21 cellular contexts compared by ENCODE assay signal in the genomic region with DNA sequence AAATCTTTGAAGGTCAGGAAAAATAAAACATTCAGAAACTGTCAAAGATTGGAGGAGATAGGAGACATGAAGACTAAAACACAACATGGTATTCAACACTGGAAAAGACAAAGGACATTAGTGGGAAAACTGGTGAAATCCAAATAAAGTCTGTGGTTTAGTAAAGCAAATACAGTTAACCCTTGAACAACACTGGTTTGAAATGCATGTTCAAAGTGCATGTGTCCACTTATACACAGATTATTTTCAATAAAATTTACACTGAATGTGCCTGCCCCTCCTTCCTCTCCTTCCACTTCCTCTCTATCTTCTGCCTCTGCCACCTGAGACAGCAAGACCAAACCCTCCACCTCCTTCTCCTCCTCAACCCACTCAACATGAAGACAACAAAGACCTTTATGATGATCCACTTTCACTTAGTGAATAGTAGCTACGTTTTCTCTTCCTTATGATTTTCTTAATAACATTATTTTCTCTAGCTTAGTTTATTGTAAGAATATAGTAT. TPM values are rescaled to one million over a fixed set of nuclear protein-coding genes. Genes with fewer than 3 reads are reported as not detected.
DNase-seq lines count a peak whose midpoint lies in the region; ATAC-seq, FAIRE-seq and TF ChIP-seq lines count a peak whose summit lies in the region.
"Had no signal": no experiment of that assay in that cellular context is flagged by ENCODE, and none has a peak within 500 bp of the region (broad histone marks: within the 10 kb centered on the region; RNA-seq: fewer than 3 reads in every experiment).

No MANE protein-coding gene starts in this region.

- FAIRE-seq in GM19239 (lab: Jason Lieb, UNC): peak; percentile 40
- FAIRE-seq: GM12892 had no signal

- DNase-seq in activated naive CD8-positive, alpha-beta T cell treated with anti-CD3 and anti-CD28 coated beads, Interleukin-2, amount 50 U/mL, for 24 hours: no peak
- DNase-seq in activated naive CD8-positive, alpha-beta T cell treated with anti-CD3 and anti-CD28 coated beads for 36 hours: no peak
- no peak for DNase-seq in GM19239 (ENCODE audit: insufficient read length, low spot score)
- DNase-seq in NB4 (ENCODE audit: low read depth): peak; percentile 26
- no peak for DNase-seq in memory B cell (ENCODE audit: low spot score in 2 of 2)
- no peak for DNase-seq in kidney tubule cell (ENCODE audit: low spot score)
- no peak for DNase-seq in NAMALWA (ENCODE audit: low spot score)
- DNase-seq: Caco-2, DMS 273 treated with DMSO at 0.1 percent for 48 hours, DMS79 treated with DMSO at 0.1 percent for 48 hours, GOT3, NCI-H1417, NCI-H1694 treated with DMSO at 0.1 percent for 48 hours, NCI-H2081 treated with DMSO at 0.1 percent for 48 hours, NCI-H446, NCI-H526, RPMI8226, SHP77 had no signal

- H3K4me1 Mint-ChIP-seq in activated naive CD8-positive, alpha-beta T cell treated with anti-CD3 and anti-CD28 coated beads, Interleukin-2, amount 50 U/mL, for 24 hours: peaks cover 17% of the 10 kb centered on the region
- peaks cover 43% of the 10 kb centered on the region for H3K4me1 Mint-ChIP-seq in activated naive CD8-positive, alpha-beta T cell treated with anti-CD3 and anti-CD28 coated beads for 36 hours
- H3K4me1 Mint-ChIP-seq in memory B cell: peaks cover 15% of the 10 kb centered on the region

- TF ChIP-seq POLR2A in NB4 (IDR thresholded peaks at IDR 0.05; ENCODE audit: extremely low read depth, insufficient read length): no peak

- no peak for TF ChIP-seq CTCF in NB4 (IDR thresholded peaks at IDR 0.05; ENCODE audit: low read depth, low read length)

- H3K36me3 Mint-ChIP-seq in activated naive CD8-positive, alpha-beta T cell treated with anti-CD3 and anti-CD28 coated beads, Interleukin-2, amount 50 U/mL, for 24 hours (ENCODE audit: low read depth): peaks cover 32% of the 10 kb centered on the region
- peaks cover 30% of the 10 kb centered on the region for H3K36me3 Mint-ChIP-seq in activated naive CD8-positive, alpha-beta T cell treated with anti-CD3 and anti-CD28 coated beads for 36 hours
- H3K36me3 Mint-ChIP-seq in memory B cell: peaks cover 4% of the 10 kb centered on the region

- no peak overlapping the region for H3K4me3 Mint-ChIP-seq in activated naive CD8-positive, alpha-beta T cell treated with anti-CD3 and anti-CD28 coated beads, Interleukin-2, amount 50 U/mL, for 24 hours
- no peak overlapping the region for H3K4me3 Mint-ChIP-seq in activated naive CD8-positive, alpha-beta T cell treated with anti-CD3 and anti-CD28 coated beads for 36 hours
- H3K4me3 Mint-ChIP-seq in memory B cell: no peak overlapping the region
- H3K4me3 Mint-ChIP-seq: CD4-positive, CD25-positive, alpha-beta regulatory T cell had no signal

- peak overlapping the region; percentile 29 for H3K27ac Mint-ChIP-seq in activated naive CD8-positive, alpha-beta T cell treated with anti-CD3 and anti-CD28 coated beads, Interleukin-2, amount 50 U/mL, for 24 hours
- H3K27ac Mint-ChIP-seq in activated naive CD8-positive, alpha-beta T cell treated with anti-CD3 and anti-CD28 coated beads for 36 hours: no peak overlapping the region
- peak overlapping the region; percentile 26 for H3K27ac Mint-ChIP-seq in memory B cell
- H3K27ac Mint-ChIP-seq: CD4-positive, CD25-positive, alpha-beta regulatory T cell had no signal

- H3K4me3 ChIP-seq in NB4 (ENCODE audit: low read depth, low read length): no peak overlapping the region
- H3K4me3 ChIP-seq: PC-9 had no signal

- no peaks in the 10 kb centered on the region for H3K27me3 Mint-ChIP-seq in activated naive CD8-positive, alpha-beta T cell treated with anti-CD3 and anti-CD28 coated beads, Interleukin-2, amount 50 U/mL, for 24 hours
- H3K27me3 Mint-ChIP-seq in activated naive CD8-positive, alpha-beta T cell treated with anti-CD3 and anti-CD28 coated beads for 36 hours: no peaks in the 10 kb centered on the region
- H3K27me3 Mint-ChIP-seq in memory B cell: no peaks in the 10 kb centered on the region
- H3K27me3 Mint-ChIP-seq: CD4-positive, CD25-positive, alpha-beta regulatory T cell had no signal

- no peaks in the 10 kb centered on the region for H3K9me3 Mint-ChIP-seq in activated naive CD8-positive, alpha-beta T cell treated with anti-CD3 and anti-CD28 coated beads, Interleukin-2, amount 50 U/mL, for 24 hours
- no peaks in the 10 kb centered on the region for H3K9me3 Mint-ChIP-seq in activated naive CD8-positive, alpha-beta T cell treated with anti-CD3 and anti-CD28 coated beads for 36 hours
- no peaks in the 10 kb centered on the region for H3K9me3 Mint-ChIP-seq in memory B cell
- H3K9me3 Mint-ChIP-seq: CD4-positive, CD25-positive, alpha-beta regulatory T cell had no signal

- ATAC-seq in activated naive CD8-positive, alpha-beta T cell treated with anti-CD3 and anti-CD28 coated beads, Interleukin-2, amount 50 U/mL, for 24 hours: no peak
- ATAC-seq in memory B cell (ENCODE audit: low read depth): no peak

RNA-seq across cellular contexts. Expression of gene OLA1, which starts 14.5 kb away (rescaled TPM):
- 100 to 1,000 TPM; 161 to 166 TPM for total RNA-seq in activated naive CD8-positive, alpha-beta T cell treated with anti-CD3 and anti-CD28 coated beads for 36 hours
